Comparison of ENCODE assay signal across 26 cellular contexts in the genomic region with DNA sequence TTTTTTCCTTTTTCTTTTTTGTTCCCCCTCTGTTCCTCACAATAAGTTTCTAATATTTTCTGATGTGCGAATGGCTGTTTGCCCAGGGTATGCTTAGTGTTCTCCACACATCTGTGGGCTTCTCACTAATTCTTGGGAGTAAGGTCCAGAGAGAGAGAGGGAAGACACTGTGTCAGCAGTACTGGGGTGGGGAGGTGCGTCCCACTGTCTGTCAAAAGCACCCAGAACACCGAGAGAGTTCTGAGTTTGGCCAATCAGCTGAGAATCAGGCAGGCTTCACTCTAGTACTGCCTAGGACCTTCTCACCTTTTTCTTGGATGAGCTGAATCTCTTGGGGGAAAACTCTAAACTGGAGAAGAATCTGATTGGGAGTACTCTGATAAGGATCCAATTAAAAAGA.
DNase-seq lines count a peak whose midpoint lies in the region; ATAC-seq, FAIRE-seq and TF ChIP-seq lines count a peak whose summit lies in the region.
"Had no signal": no experiment of that assay in that cellular context is flagged by ENCODE, and none has a peak within 500 bp of the region (broad histone marks: within the 10 kb centered on the region; RNA-seq: fewer than 3 reads in every experiment).

No MANE protein-coding gene starts in this region.

- TF ChIP-seq POLR2A in heart left ventricle (IDR thresholded peaks at IDR 0.05) (no peak), GM12892 (IDR thresholded peaks at IDR 0.05; ENCODE audit: low read depth, low read length) (no peak)

- no peaks in the 10 kb centered on the region for H3K9me3 ChIP-seq in SK-N-SH
- H3K9me3 ChIP-seq in heart left ventricle: no peaks in the 10 kb centered on the region
- H3K9me3 ChIP-seq in stomach smooth muscle (ENCODE audit: control insufficient read depth in 2 of 2, low read length in 2 of 2): no peaks in the 10 kb centered on the region
- H3K9me3 ChIP-seq in SJCRH30 (replicated peaks): no peaks in the 10 kb centered on the region
- H3K9me3 ChIP-seq: sigmoid colon, upper lobe of right lung had no signal

- peaks cover 93% of the 10 kb centered on the region for H3K79me2 ChIP-seq in SK-N-SH (ENCODE audit: insufficient read depth)
- H3K79me2 ChIP-seq: parathyroid adenoma had no signal

- H3K9ac ChIP-seq in SK-N-SH: no peak overlapping the region
- no peak overlapping the region for H3K9ac ChIP-seq in stomach smooth muscle (ENCODE audit: low read length in 2 of 2)
- H3K9ac ChIP-seq: parathyroid adenoma had no signal

- H3K27ac ChIP-seq in SK-N-SH (ENCODE audit: low read depth in 2 of 2, low read length in 1 of 2) (peak overlapping the region; percentile 43 to 77; a peak in 3 of 4 replicates), VCaP (peak overlapping the region; percentile 47), heart left ventricle (peak overlapping the region in 10 of 12 donors; percentile 4 to 53 (median 30)), stomach smooth muscle (ENCODE audit: low read length) (peak overlapping the region; percentile 13), SJCRH30 (no peak overlapping the region)
- H3K27ac ChIP-seq: hepatocyte, parathyroid adenoma, upper lobe of right lung, WERI-Rb-1 had no signal

- no peak overlapping the region for H2AFZ ChIP-seq in SK-N-SH (ENCODE audit: low read depth)
- H2AFZ ChIP-seq: hepatocyte, parathyroid adenoma had no signal

- H3F3A ChIP-seq in SK-N-SH (replicated peaks; ENCODE audit: insufficient read depth): peaks cover 41% of the 10 kb centered on the region

- no peak for FAIRE-seq in GM12892 (lab: Jason Lieb, UNC)
- FAIRE-seq: GM12878, HTR-8/SVneo had no signal

- H3K9me2 ChIP-seq in SK-N-SH: no peaks in the 10 kb centered on the region

- no peak for TF ChIP-seq RAD21 in SK-N-SH (IDR thresholded peaks at IDR 0.05; ENCODE audit: low read length)

- no peak for DNase-seq in SK-N-SH
- no peak for DNase-seq in heart left ventricle
- DNase-seq in GM12892 (ENCODE audit: insufficient read length): no peak
- DNase-seq in SJCRH30: no peak
- DNase-seq in mucosa of gallbladder (ENCODE audit: low spot score): no peak
- DNase-seq: activated CD4-positive, alpha-beta T cell treated with anti-CD3 and anti-CD28 coated beads, Interleukin-2, amount 10 ng/mL, durations not matched to agents 7 days and 5 days; activated CD8-positive, alpha-beta memory T cell treated with anti-CD3 and anti-CD28 coated beads, Interleukin-2, amount 10 ng/mL, durations not matched to agents 7 days and 5 days; activated naive CD4-positive, alpha-beta T cell treated with anti-CD3 and anti-CD28 coated beads, Interleukin-2, amount 10 ng/mL, durations not matched to agents 7 days and 5 days; amniotic stem cell; central memory CD4-positive, alpha-beta T cell; GOT3; immature natural killer cell; Karpas-422; NCI-H1048; NCI-H187; upper lobe of right lung had no signal

- CTCF ChIA-PET in SK-N-SH (lab: Yijun Ruan, JAX): interaction anchor here (0.5 to 1.3 kb wide), 4 partner anchors 44 to 702 kb away, joined by 3 to 4 read pairs (median 3); no protein-coding TSS in a partner anchor

- H3K4me1 ChIP-seq in SK-N-SH (ENCODE audit: control insufficient read depth in 1 of 2, insufficient read depth in 2 of 2, low read depth in 1 of 2, low read length in 1 of 2) (peaks cover 16 to 22% of the 10 kb centered on the region in 2 experiments; a peak in 3 of 4 replicates), heart left ventricle (peaks cover 0 to 34% (median 13%) of the 10 kb centered on the region in 12 donors), stomach smooth muscle (ENCODE audit: control insufficient read depth, insufficient read depth, low read length) (peaks cover 7% of the 10 kb centered on the region), SJCRH30 (no peaks in the 10 kb centered on the region)
- H3K4me1 ChIP-seq: upper lobe of right lung had no signal

- no peak; the same call in 2 of the 3 replicates for ATAC-seq in SK-N-SH treated with all-trans-retinoic acid at 6 μM for 48 hours
- peak in 3 of 4 donors; percentile 23 to 46 (median 35) for ATAC-seq in heart left ventricle
- ATAC-seq: activated CD8-positive, alpha-beta memory T cell treated with anti-CD3 and anti-CD28 coated beads, Interleukin-2, amount 10 ng/mL, durations not matched to agents 7 days and 5 days; natural killer cell treated with Interleukin-12 subunit alpha and Interleukin-12 subunit beta and Interleukin-15 and Interleukin-18, amount 100 ng/mL, for 72 hours had no signal

- no peak overlapping the region for H3K4me2 ChIP-seq in SK-N-SH
- H3K4me2 ChIP-seq: hepatocyte had no signal

- WGBS in SK-N-SH (ENCODE audit: low lambda C conversion rate): 89% methylated on average over 3 of the region's 3 CpGs
- 64 to 73% (median 70%) methylated on average over 3 of the region's 3 CpGs for WGBS in heart left ventricle, 4 donors

- H3K36me3 ChIP-seq in SK-N-SH (replicated peaks in 1 of 2; ENCODE audit: control insufficient read depth in 1 of 2, insufficient read depth in 2 of 2, low read length in 1 of 2) (peaks cover 45 to 76% of the 10 kb centered on the region in 2 experiments), heart left ventricle (peaks cover 0 to 65% (median 41%) of the 10 kb centered on the region in 9 donors), stomach smooth muscle (ENCODE audit: control insufficient read depth in 2 of 2, insufficient read depth in 2 of 2, low read length in 2 of 2) (peaks cover 0 to 31% of the 10 kb centered on the region in 2 donors), SJCRH30 (0 out of 2 replicates have a peak, but pooled peaks cover 3% of the 10 kb centered on the region)
- H3K36me3 ChIP-seq: WERI-Rb-1 had no signal

- intact Hi-C loops in heart left ventricle (cut with DNase I): loop anchor here in 5 of 10 donors (5.0 to 10.0 kb wide), 2 partner anchors 62 to 435 kb away; partner anchors contain the start of gene ELL2 (in 2 of the 5)

- TF ChIP-seq CTCF in SK-N-SH (IDR thresholded peaks at IDR 0.05) (no peak), VCaP (conservative IDR thresholded peaks at IDR 0.05) (no peak), heart left ventricle (IDR thresholded peaks at IDR 0.05) (no peak)

- TF ChIP-seq EP300 in SK-N-SH (IDR thresholded peaks at IDR 0.05; ENCODE audit: borderline replicate concordance in 1 of 2, low read depth in 1 of 2, low read length in 1 of 2): no peak

- H3K4me3 ChIP-seq in SK-N-SH (ENCODE audit: low read depth in 2 of 2, low read length in 1 of 2): no peak overlapping the region
- no peak overlapping the region for H3K4me3 ChIP-seq in heart left ventricle
- no peak overlapping the region for H3K4me3 ChIP-seq in stomach smooth muscle (ENCODE audit: low read length in 2 of 2)
- no peak overlapping the region for H3K4me3 ChIP-seq in SJCRH30
- H3K4me3 ChIP-seq: GM12878, hepatocyte, sigmoid colon, upper lobe of right lung had no signal

- H4K20me1 ChIP-seq in SK-N-SH (ENCODE audit: insufficient read depth): no peaks in the 10 kb centered on the region

- no peaks in the 10 kb centered on the region for H3K27me3 ChIP-seq in SK-N-SH (ENCODE audit: insufficient read depth)
- no peaks in the 10 kb centered on the region for H3K27me3 ChIP-seq in heart left ventricle
- H3K27me3 ChIP-seq in stomach smooth muscle (ENCODE audit: control insufficient read depth in 1 of 2, insufficient read depth in 2 of 2, low read length in 2 of 2): no peaks in the 10 kb centered on the region
- no peaks in the 10 kb centered on the region for H3K27me3 ChIP-seq in SJCRH30
- H3K27me3 ChIP-seq: hepatocyte, sigmoid colon, upper lobe of right lung had no signal

- POLR2A ChIA-PET in SK-N-SH (lab: Yijun Ruan, JAX): no interaction called here

TF ChIP-seq in SK-N-SH, 30 proteins besides CTCF, POLR2A, EP300 and RAD21 (continues in another document):
- TF ChIP-seq GABPA (IDR thresholded peaks at IDR 0.05; ENCODE audit: low read depth) (no peak), RFX5 (IDR thresholded peaks at IDR 0.05; ENCODE audit: low read length) (no peak), TEAD4 (IDR thresholded peaks at IDR 0.05; ENCODE audit: borderline replicate concordance, insufficient read depth) (no peak), FOXM1 (IDR thresholded peaks at IDR 0.05; ENCODE audit: low read depth) (no peak), POLR2AphosphoS5 (IDR thresholded peaks at IDR 0.05; ENCODE audit: low read depth, low read length) (no peak), GATA2 (CRISPR knock-in tag; IDR thresholded peaks at IDR 0.05) (no peak), PBX3 (IDR thresholded peaks at IDR 0.05) (no peak)

TF ChIP-seq in SK-N-SH treated with all-trans-retinoic acid at 6 μM for 48 hours, 23 proteins besides CTCF, POLR2A, EP300 and RAD21 (continues in another document):
- TF ChIP-seq ESRRG (CRISPR knock-in tag; IDR thresholded peaks at IDR 0.05) (no peak), ZC3H10 (CRISPR knock-in tag; IDR thresholded peaks at IDR 0.05) (no peak), ZNF70 (CRISPR knock-in tag; IDR thresholded peaks at IDR 0.05) (no peak), PPARA (CRISPR knock-in tag; IDR thresholded peaks at IDR 0.05; ENCODE audit: borderline replicate concordance) (no peak), ZNF8 (CRISPR knock-in tag; IDR thresholded peaks at IDR 0.05) (no peak), OSR1 (CRISPR knock-in tag; IDR thresholded peaks at IDR 0.05) (no peak), CSDC2 (CRISPR knock-in tag; IDR thresholded peaks at IDR 0.05) (no peak), SNAI2 (CRISPR knock-in tag; IDR thresholded peaks at IDR 0.05) (no peak), ZFP30 (CRISPR knock-in tag; IDR thresholded peaks at IDR 0.05) (no peak), GLIS3 (CRISPR knock-in tag; IDR thresholded peaks at IDR 0.05) (no peak), ARNTL (CRISPR knock-in tag; IDR thresholded peaks at IDR 0.05; ENCODE audit: borderline replicate concordance, low read depth) (no peak)
- TF ChIP-seq, protein P1, sequence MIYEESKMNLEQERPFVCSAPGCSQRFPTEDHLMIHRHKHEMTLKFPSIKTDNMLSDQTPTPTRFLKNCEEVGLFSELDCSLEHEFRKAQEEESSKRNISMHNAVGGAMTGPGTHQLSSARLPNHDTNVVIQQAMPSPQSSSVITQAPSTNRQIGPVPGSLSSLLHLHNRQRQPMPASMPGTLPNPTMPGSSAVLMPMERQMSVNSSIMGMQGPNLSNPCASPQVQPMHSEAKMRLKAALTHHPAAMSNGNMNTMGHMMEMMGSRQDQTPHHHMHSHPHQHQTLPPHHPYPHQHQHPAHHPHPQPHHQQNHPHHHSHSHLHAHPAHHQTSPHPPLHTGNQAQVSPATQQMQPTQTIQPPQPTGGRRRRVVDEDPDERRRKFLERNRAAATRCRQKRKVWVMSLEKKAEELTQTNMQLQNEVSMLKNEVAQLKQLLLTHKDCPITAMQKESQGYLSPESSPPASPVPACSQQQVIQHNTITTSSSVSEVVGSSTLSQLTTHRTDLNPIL (CRISPR knock-in tag; IDR thresholded peaks at IDR 0.05; ENCODE audit: low read depth): no peak
